1 cellular context compared by ENCODE assay signal in genomic region chr6:142411145-142411544, GRCh38.
A peak's percentile ranks its signal among the peaks of the same experiment; 100 is the strongest.
TF ChIP-seq lines count a peak whose summit lies in the region.

No MANE protein-coding gene starts in this region.

TF ChIP-seq in HepG2, 621 proteins besides CTCF, POLR2A, EP300 and RAD21 (continued from another document):
- TF ChIP-seq, protein P1, sequence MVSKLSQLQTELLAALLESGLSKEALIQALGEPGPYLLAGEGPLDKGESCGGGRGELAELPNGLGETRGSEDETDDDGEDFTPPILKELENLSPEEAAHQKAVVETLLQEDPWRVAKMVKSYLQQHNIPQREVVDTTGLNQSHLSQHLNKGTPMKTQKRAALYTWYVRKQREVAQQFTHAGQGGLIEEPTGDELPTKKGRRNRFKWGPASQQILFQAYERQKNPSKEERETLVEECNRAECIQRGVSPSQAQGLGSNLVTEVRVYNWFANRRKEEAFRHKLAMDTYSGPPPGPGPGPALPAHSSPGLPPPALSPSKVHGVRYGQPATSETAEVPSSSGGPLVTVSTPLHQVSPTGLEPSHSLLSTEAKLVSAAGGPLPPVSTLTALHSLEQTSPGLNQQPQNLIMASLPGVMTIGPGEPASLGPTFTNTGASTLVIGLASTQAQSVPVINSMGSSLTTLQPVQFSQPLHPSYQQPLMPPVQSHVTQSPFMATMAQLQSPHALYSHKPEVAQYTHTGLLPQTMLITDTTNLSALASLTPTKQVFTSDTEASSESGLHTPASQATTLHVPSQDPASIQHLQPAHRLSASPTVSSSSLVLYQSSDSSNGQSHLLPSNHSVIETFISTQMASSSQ (IDR thresholded peaks at IDR 0.05; ENCODE audit: low read depth) = no peak
- TF ChIP-seq, protein P1 (CRISPR knock-in tag; IDR thresholded peaks at IDR 0.05; ENCODE audit: borderline replicate concordance) = no peak
- TF ChIP-seq PPARG (CRISPR knock-in tag; conservative IDR thresholded peaks at IDR 0.05) = no peak
- TF ChIP-seq ZFP37 (CRISPR knock-in tag; IDR thresholded peaks at IDR 0.05; ENCODE audit: borderline replicate concordance) = no peak
- peak; percentile 95 for TF ChIP-seq RBM22 (optimal IDR thresholded peaks at IDR 0.05; ENCODE audit: low read length)
